Comparison of ENCODE assay signal across 1 cellular context in genomic region chr1:247298124-247298481, GRCh38.
TF ChIP-seq lines count a peak whose summit lies in the region.

No MANE protein-coding gene starts in this region.

TF ChIP-seq in endothelial cell of umbilical vein, 7 proteins besides CTCF, POLR2A, EP300 and RAD21:
- TF ChIP-seq FOS (IDR thresholded peaks at IDR 0.05; ENCODE audit: borderline replicate concordance, insufficient read depth, low read length) = no peak
- peak; percentile 27 for TF ChIP-seq POLR2AphosphoS5 (IDR thresholded peaks at IDR 0.05; ENCODE audit: insufficient read depth, low read depth, low read length)
